ENCODE assay signal across 8 cellular contexts in genomic region chr19:7830823-7831222, GRCh38. TPM values are rescaled to one million over a fixed set of nuclear protein-coding genes. Genes with fewer than 3 reads are reported as not detected.
A peak's percentile ranks its signal among the peaks of the same experiment; 100 is the strongest.
DNase-seq lines count a peak whose midpoint lies in the region; ATAC-seq, FAIRE-seq and TF ChIP-seq lines count a peak whose summit lies in the region.

No MANE protein-coding gene starts in this region.

- DNase-seq in activated CD4-positive, alpha-beta T cell treated with anti-CD3 and anti-CD28 coated beads, Interleukin-2, amount 10 ng/mL, durations not matched to agents 7 days and 5 days = no peak
- DNase-seq in activated CD4-positive, alpha-beta T cell treated with anti-CD3 and anti-CD28 coated beads for 1 hour = no peak
- no peak for DNase-seq in activated T-helper 2 cell treated with anti-CD3 and anti-CD28 coated beads, Interferon-gamma antibody, Interleukin-2, Interleukin-4, amounts not matched to agents 10 μg/mL and 5 μg/mL and 100 μg/mL, durations not matched to agents 14 hours and 24 hours and 36 hours (ENCODE audit: low spot score)
- DNase-seq in kidney (no peak), dermis blood vessel endothelial cell (no peak), body of pancreas (no peak), GM19238 (ENCODE audit: insufficient read length, low spot score) (no peak)

- CTCF ChIA-PET in activated CD4-positive, alpha-beta T cell treated with anti-CD3 and anti-CD28 coated beads, Interleukin-2, amount 10 ng/mL, durations not matched to agents 7 days and 5 days (lab: Charles Lee) = interaction anchor here (0.9 to 2.3 kb wide), 2 partner anchors 39 to 150 kb away, joined by 4 to 8 read pairs; partner anchors contain the start of gene TRAPPC5

- H3K4me1 Mint-ChIP-seq in activated CD4-positive, alpha-beta T cell treated with anti-CD3 and anti-CD28 coated beads, Interleukin-2, amount 10 ng/mL, durations not matched to agents 7 days and 5 days = peaks cover 21% of the 10 kb centered on the region
- H3K4me1 Mint-ChIP-seq in activated T-helper 2 cell treated with anti-CD3 and anti-CD28 coated beads, Interferon-gamma antibody, Interleukin-2, Interleukin-4, amounts not matched to agents 10 μg/mL and 5 μg/mL and 100 μg/mL, durations not matched to agents 14 hours and 24 hours and 36 hours (ENCODE audit: low read depth) = peaks cover 11% of the 10 kb centered on the region

- no peak for FAIRE-seq in kidney (lab: Jason Lieb, UNC)

- no peak overlapping the region for H3K9ac ChIP-seq in kidney (ENCODE audit: low read length in 2 of 2)

- no peak for TF ChIP-seq CTCF in kidney (IDR thresholded peaks at IDR 0.05; ENCODE audit: borderline replicate concordance, extremely low read depth, insufficient read depth)
- no peak for TF ChIP-seq CTCF in body of pancreas (IDR thresholded peaks at IDR 0.05)

- H3K9me3 ChIP-seq in kidney (ENCODE audit: control insufficient read depth in 1 of 2, low read length in 2 of 2) (no peaks in the 10 kb centered on the region), body of pancreas (no peaks in the 10 kb centered on the region)

- H3K27ac ChIP-seq in kidney (ENCODE audit: low read depth in 2 of 2, low read length in 2 of 2) = no peak overlapping the region
- H3K27ac ChIP-seq in temporal lobe (ENCODE audit: low read depth, low read length) = peak overlapping the region; percentile 75
- H3K27ac ChIP-seq in body of pancreas = peak overlapping the region in 1 of 4 donors; percentile 51

- no peaks in the 10 kb centered on the region for H3K27me3 ChIP-seq in body of pancreas

- H3K9me3 Mint-ChIP-seq in activated CD4-positive, alpha-beta T cell treated with anti-CD3 and anti-CD28 coated beads, Interleukin-2, amount 10 ng/mL, durations not matched to agents 7 days and 5 days = no peaks in the 10 kb centered on the region
- no peaks in the 10 kb centered on the region for H3K9me3 Mint-ChIP-seq in activated T-helper 2 cell treated with anti-CD3 and anti-CD28 coated beads, Interferon-gamma antibody, Interleukin-2, Interleukin-4, amounts not matched to agents 10 μg/mL and 5 μg/mL and 100 μg/mL, durations not matched to agents 14 hours and 24 hours and 36 hours

- POLR2A ChIA-PET in activated CD4-positive, alpha-beta T cell treated with anti-CD3 and anti-CD28 coated beads, Interleukin-2, amount 10 ng/mL, durations not matched to agents 7 days and 5 days (lab: Charles Lee) = interaction anchor here (0.5 kb wide), 1 partner anchor 1476 kb away, joined by 6 read pairs; no protein-coding TSS in a partner anchor

- intact Hi-C loops in activated T-helper 2 cell treated with anti-CD3 and anti-CD28 coated beads, Interferon-gamma antibody, Interleukin-2, Interleukin-4, amounts not matched to agents 10 μg/mL and 5 μg/mL and 100 μg/mL, durations not matched to agents 14 hours and 24 hours and 36 hours (cut with micrococcal nuclease) = no loop called here
- intact Hi-C loops in kidney (cut with DNase I) (no loop called here), body of pancreas (cut with DNase I) (no loop called here)

- TF ChIP-seq POLR2A in body of pancreas (IDR thresholded peaks at IDR 0.05) = no peak

- no peaks in the 10 kb centered on the region for H3K36me3 ChIP-seq in kidney (ENCODE audit: control insufficient read depth in 1 of 2, insufficient read depth in 2 of 2, low read length in 2 of 2)
- H3K36me3 ChIP-seq in body of pancreas (replicated peaks in 1 of 2; ENCODE audit: insufficient read depth in 1 of 2, low read depth in 2 of 2) = no peaks in the 10 kb centered on the region

- ATAC-seq in body of pancreas = no peak

- peaks cover 3% of the 10 kb centered on the region for H3K27me3 Mint-ChIP-seq in activated CD4-positive, alpha-beta T cell treated with anti-CD3 and anti-CD28 coated beads, Interleukin-2, amount 10 ng/mL, durations not matched to agents 7 days and 5 days
- H3K27me3 Mint-ChIP-seq in activated T-helper 2 cell treated with anti-CD3 and anti-CD28 coated beads, Interferon-gamma antibody, Interleukin-2, Interleukin-4, amounts not matched to agents 10 μg/mL and 5 μg/mL and 100 μg/mL, durations not matched to agents 14 hours and 24 hours and 36 hours (ENCODE audit: low read depth) = peaks cover 5% of the 10 kb centered on the region

- peak overlapping the region; percentile 74 for H3K4me3 Mint-ChIP-seq in activated CD4-positive, alpha-beta T cell treated with anti-CD3 and anti-CD28 coated beads, Interleukin-2, amount 10 ng/mL, durations not matched to agents 7 days and 5 days
- H3K4me3 Mint-ChIP-seq in activated T-helper 2 cell treated with anti-CD3 and anti-CD28 coated beads, Interferon-gamma antibody, Interleukin-2, Interleukin-4, amounts not matched to agents 10 μg/mL and 5 μg/mL and 100 μg/mL, durations not matched to agents 14 hours and 24 hours and 36 hours (ENCODE audit: low read depth) = peak overlapping the region; percentile 86

- H3K27ac Mint-ChIP-seq in activated CD4-positive, alpha-beta T cell treated with anti-CD3 and anti-CD28 coated beads, Interleukin-2, amount 10 ng/mL, durations not matched to agents 7 days and 5 days = peak overlapping the region; percentile 80
- no peak overlapping the region for H3K27ac Mint-ChIP-seq in activated T-helper 2 cell treated with anti-CD3 and anti-CD28 coated beads, Interferon-gamma antibody, Interleukin-2, Interleukin-4, amounts not matched to agents 10 μg/mL and 5 μg/mL and 100 μg/mL, durations not matched to agents 14 hours and 24 hours and 36 hours

- H3K4me1 ChIP-seq in kidney (ENCODE audit: control insufficient read depth in 1 of 2, insufficient read depth in 1 of 2, low read depth in 1 of 2, low read length in 2 of 2) (peaks cover 4 to 23% of the 10 kb centered on the region in 2 donors), body of pancreas (peaks cover 29% of the 10 kb centered on the region)

- WGBS in body of pancreas, 2 donors = 31 to 32% methylated on average over 4 to 7 of the region's 7 CpGs

- no peaks in the 10 kb centered on the region for H3K36me3 Mint-ChIP-seq in activated CD4-positive, alpha-beta T cell treated with anti-CD3 and anti-CD28 coated beads, Interleukin-2, amount 10 ng/mL, durations not matched to agents 7 days and 5 days (ENCODE audit: low read depth)
- no peaks in the 10 kb centered on the region for H3K36me3 Mint-ChIP-seq in activated T-helper 2 cell treated with anti-CD3 and anti-CD28 coated beads, Interferon-gamma antibody, Interleukin-2, Interleukin-4, amounts not matched to agents 10 μg/mL and 5 μg/mL and 100 μg/mL, durations not matched to agents 14 hours and 24 hours and 36 hours (ENCODE audit: low read depth)

- H3K4me3 ChIP-seq in kidney (ENCODE audit: low read length in 2 of 2) (peak overlapping the region; percentile 10 to 41), body of pancreas (peak overlapping the region in 1 of 2 donors; percentile 77)

RNA-seq across cellular contexts. Expression of gene EVI5L, which starts 0.8 kb away (rescaled TPM):
- 10 to 100 TPM in 1 of 2 experiments, 1 to 10 TPM in 1; 9.7 to 11.2 TPM for total RNA-seq in activated CD4-positive, alpha-beta T cell treated with anti-CD3 and anti-CD28 coated beads, Interleukin-2, amount 10 ng/mL, durations not matched to agents 7 days and 5 days
- total RNA-seq in activated T-helper 2 cell treated with anti-CD3 and anti-CD28 coated beads, Interferon-gamma antibody, Interleukin-2, Interleukin-4, amounts not matched to agents 10 μg/mL and 5 μg/mL and 100 μg/mL, durations not matched to agents 14 hours and 24 hours and 36 hours = 3.8 and 4.5 TPM in 2 replicates
- 15.9 TPM for total RNA-seq in kidney
- polyA plus RNA-seq in kidney (ENCODE audit: insufficient read depth, low read depth, low replicate concordance) = 14.5 TPM
- 49.4 TPM for total RNA-seq in temporal lobe
- 12.6 and 16.5 TPM in 2 replicates for total RNA-seq in dermis blood vessel endothelial cell
- total RNA-seq in body of pancreas = 10 to 100 TPM in 1 of 2 donors, 1 to 10 TPM in 1; 6.0 to 12.9 TPM

RNA-seq across cellular contexts. Expression of gene PRR36, which starts 43.4 kb away (rescaled TPM):
- total RNA-seq in activated CD4-positive, alpha-beta T cell treated with anti-CD3 and anti-CD28 coated beads, Interleukin-2, amount 10 ng/mL, durations not matched to agents 7 days and 5 days = under 1 TPM; 0.10 to 0.15 TPM
- total RNA-seq in activated T-helper 2 cell treated with anti-CD3 and anti-CD28 coated beads, Interferon-gamma antibody, Interleukin-2, Interleukin-4, amounts not matched to agents 10 μg/mL and 5 μg/mL and 100 μg/mL, durations not matched to agents 14 hours and 24 hours and 36 hours = 0.05 TPM in 1 of 2 replicates, not detected in the other
- total RNA-seq in kidney (4.2 TPM), temporal lobe (7.4 TPM), dermis blood vessel endothelial cell (not detected in 2 replicates), body of pancreas (10 to 100 TPM in 1 of 2 donors, 1 to 10 TPM in 1; 1.0 to 12.9 TPM)
- polyA plus RNA-seq in kidney (ENCODE audit: insufficient read depth, low read depth, low replicate concordance) = 1.1 TPM

RNA-seq across cellular contexts. Expression of gene LRRC8E, which starts 57.5 kb away (rescaled TPM):
- total RNA-seq in activated CD4-positive, alpha-beta T cell treated with anti-CD3 and anti-CD28 coated beads, Interleukin-2, amount 10 ng/mL, durations not matched to agents 7 days and 5 days = not detected
- total RNA-seq in activated T-helper 2 cell treated with anti-CD3 and anti-CD28 coated beads, Interferon-gamma antibody, Interleukin-2, Interleukin-4, amounts not matched to agents 10 μg/mL and 5 μg/mL and 100 μg/mL, durations not matched to agents 14 hours and 24 hours and 36 hours = not detected in 2 replicates
- total RNA-seq in kidney (9.1 TPM), temporal lobe (under 0.01 TPM), dermis blood vessel endothelial cell (0.51 TPM in 2 replicates), body of pancreas (1 to 10 TPM; 2.6 to 3.4 TPM)
- 2.2 TPM for polyA plus RNA-seq in kidney (ENCODE audit: insufficient read depth, low read depth, low replicate concordance)
